ENCODE assay signal across 1 cellular context in genomic region chr10:5944389-5945202, GRCh38.
A peak's percentile ranks its signal among the peaks of the same experiment; 100 is the strongest.
TF ChIP-seq lines count a peak whose summit lies in the region.

No MANE protein-coding gene starts in this region.

TF ChIP-seq in IMR-90, 13 proteins besides CTCF, POLR2A, EP300 and RAD21 (continued from another document):
- TF ChIP-seq MAZ (IDR thresholded peaks at IDR 0.05; ENCODE audit: borderline replicate concordance, low read depth, low read length) (no peak), USF2 (IDR thresholded peaks at IDR 0.05; ENCODE audit: low read depth, low read length) (no peak), FOS (IDR thresholded peaks at IDR 0.05; ENCODE audit: low read depth, low read length) (peak; percentile 89), SMC3 (IDR thresholded peaks at IDR 0.05; ENCODE audit: low read depth, low read length) (no peak), RCOR1 (IDR thresholded peaks at IDR 0.05; ENCODE audit: insufficient replicate concordance, low read length) (peak; percentile 44), MXI1 (IDR thresholded peaks at IDR 0.05; ENCODE audit: borderline replicate concordance, low read depth, low read length) (no peak), RFX5 (IDR thresholded peaks at IDR 0.05; ENCODE audit: low read depth, low read length) (no peak), CEBPB (IDR thresholded peaks at IDR 0.05; ENCODE audit: low read depth, low read length) (0 out of 2 replicates have a peak, but pooled peaks have one; percentile 30), MAFK (IDR thresholded peaks at IDR 0.05; ENCODE audit: low read depth, low read length) (peak; percentile 20; the same call in 1 of the 2 replicates), ELK1 (IDR thresholded peaks at IDR 0.05; ENCODE audit: borderline replicate concordance, low read depth, low read length) (no peak), NFE2L2 (IDR thresholded peaks at IDR 0.05; ENCODE audit: low read depth, low read length) (peak; percentile 47; the same call in 1 of the 2 replicates), CHD1 (IDR thresholded peaks at IDR 0.05; ENCODE audit: low read depth, low read length) (0 out of 2 replicates have a peak, but pooled peaks have one; percentile 27)
